8 cellular contexts compared by ENCODE assay signal in genomic region chr1:220690140-220691038, GRCh38. TPM values are rescaled to one million over a fixed set of nuclear protein-coding genes. Genes with fewer than 3 reads are reported as not detected.
DNase-seq lines count a peak whose midpoint lies in the region; ATAC-seq, FAIRE-seq and TF ChIP-seq lines count a peak whose summit lies in the region.

A gene with protein sequence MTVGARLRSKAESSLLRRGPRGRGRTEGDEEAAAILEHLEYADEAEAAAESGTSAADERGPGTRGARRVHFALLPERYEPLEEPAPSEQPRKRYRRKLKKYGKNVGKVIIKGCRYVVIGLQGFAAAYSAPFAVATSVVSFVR (plus strand): TSS chr1:220690363. CDS start chr1:220690403, 40 bp downstream.

- H3K36me3 Mint-ChIP-seq in immature natural killer cell = no peaks in the 10 kb centered on the region

- in situ Hi-C loops in T47D (cut with HindIII; ENCODE audit: low pct_unique_long_range_greater_than_20kb, low sequenced_read_pairs) = no loop called here

- no peak for FAIRE-seq in GM12891 (lab: Jason Lieb, UNC)

- H3K9me3 Mint-ChIP-seq in immature natural killer cell = no peaks in the 10 kb centered on the region

- TF ChIP-seq POLR2A in GM12891 (IDR thresholded peaks at IDR 0.05; ENCODE audit: low read depth, low read length) = no peak

- no peak within 1 kb of the TSS for H3K27ac Mint-ChIP-seq in immature natural killer cell

- peaks cover 5 to 14% (median 9%) of the 10 kb centered on the region in 3 donors for H3K27me3 Mint-ChIP-seq in immature natural killer cell (ENCODE audit: low read depth in 3 of 3)

- peak; percentile 56 for DNase-seq in GM12891 (ENCODE audit: insufficient read length, low spot score)
- peak; percentile 89 for DNase-seq in NCI-H1436 (lab: John Stamatoyannopoulos, UW)
- DNase-seq in UCSD-AML1 (lab: John Stamatoyannopoulos, UW; ENCODE audit: unreplicated experiment) = peak; percentile 57
- DNase-seq in T47D (ENCODE audit: low read depth in 1 of 2, low spot score in 1 of 2) = peak; percentile 91 to 95
- DNase-seq in immature natural killer cell = peak; percentile 56 to 64 (median 59)
- DNase-seq in stimulated activated CD4-positive, alpha-beta T cell treated with anti-CD3 and anti-CD28 coated beads, Interleukin-12 subunit alpha, Interleukin-12 subunit beta, amount 100 ng/mL, for 24 hours (ENCODE audit: low read depth in 2 of 2) = peak; percentile 55 to 68
- no peak for DNase-seq in NK-92 treated with Interleukin-12 subunit alpha and Interleukin-12 subunit beta, amount 100 ng/mL, for 24 hours (lab: John Stamatoyannopoulos, UW)

- H3K4me1 Mint-ChIP-seq in immature natural killer cell = peaks cover 7 to 11% of the 10 kb centered on the region in 2 donors

- peak within 1 kb of the TSS; percentile 74 to 88 (median 79) for H3K4me3 Mint-ChIP-seq in immature natural killer cell

- peak; percentile 93 for ATAC-seq in HG02623 (IDR thresholded peaks at IDR 0.05; ENCODE audit: unreplicated experiment)

TF ChIP-seq in GM12891, 5 proteins besides CTCF, POLR2A, EP300 and RAD21:
- TF ChIP-seq PAX5 (IDR thresholded peaks at IDR 0.05; ENCODE audit: insufficient read depth, low read length, severe bottlenecking) = no peak
- TF ChIP-seq SPI1 (IDR thresholded peaks at IDR 0.05; ENCODE audit: low read depth, low read length) = no peak
- TF ChIP-seq POU2F2 (IDR thresholded peaks at IDR 0.05; ENCODE audit: low read depth, low read length) = no peak
- TF ChIP-seq POLR2AphosphoS5 (IDR thresholded peaks at IDR 0.05; ENCODE audit: low read depth, low read length) = no peak
- TF ChIP-seq TAF1 (IDR thresholded peaks at IDR 0.05; ENCODE audit: low read depth, low read length) = no peak

RNA-seq across cellular contexts. Expression of the gene that starts here (rescaled TPM):
- polyA plus RNA-seq in GM12891 (2012; ENCODE audit: low read depth, missing spikeins) = not detected
- polyA plus RNA-seq in immature natural killer cell = 1 to 10 TPM in 1 of 3 donors, under 1 TPM in 1, not detected in 1; 0.12 to 1.5 TPM
